8 cellular contexts compared by ENCODE assay signal in the genomic region with DNA sequence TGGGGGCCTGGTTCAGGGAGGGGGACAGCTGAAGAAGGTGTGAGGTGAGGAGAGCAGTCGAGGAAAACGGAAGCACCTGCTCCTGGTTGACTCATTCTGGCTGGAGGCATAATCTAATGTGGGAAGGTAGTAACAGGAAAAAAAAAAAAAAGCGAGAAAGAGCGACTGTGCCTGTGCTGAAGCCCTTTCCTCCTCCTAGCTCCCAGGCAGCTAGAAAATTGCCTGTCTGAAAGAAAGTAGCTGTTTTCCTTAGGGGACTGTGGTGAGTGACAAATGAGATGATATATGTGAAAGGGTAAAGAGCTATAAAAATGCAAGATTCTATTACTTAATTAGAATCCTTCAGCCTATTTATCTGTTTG. TPM values are rescaled to one million over a fixed set of nuclear protein-coding genes. Genes with fewer than 3 reads are reported as not detected.
A peak's percentile ranks its signal among the peaks of the same experiment; 100 is the strongest.
DNase-seq lines count a peak whose midpoint lies in the region; ATAC-seq and TF ChIP-seq lines count a peak whose summit lies in the region.

No MANE protein-coding gene starts in this region.

- peaks cover 3% of the 10 kb centered on the region for H3K9me3 ChIP-seq in thymus (ENCODE audit: control insufficient read depth)

- no peak for ATAC-seq in activated T-cell treated with anti-CD3 and anti-CD28 coated beads, Interleukin-2, amount 50 U/mL, for 4 hours
- ATAC-seq in activated naive CD8-positive, alpha-beta T cell treated with anti-CD3 and anti-CD28 coated beads, Interleukin-2, amount 10 ng/mL, durations not matched to agents 7 days and 5 days (ENCODE audit: low read depth), result no peak
- no peak for ATAC-seq in HG02840 (IDR thresholded peaks at IDR 0.05; ENCODE audit: low FRiP score, unreplicated experiment)

- H3K4me3 Mint-ChIP-seq in activated T-cell treated with anti-CD3 and anti-CD28 coated beads, Interleukin-2, amount 50 U/mL, for 4 hours, result peak overlapping the region; percentile 83
- H3K4me3 Mint-ChIP-seq in activated naive CD8-positive, alpha-beta T cell treated with anti-CD3 and anti-CD28 coated beads, Interleukin-2, amount 10 ng/mL, durations not matched to agents 7 days and 5 days, result peak overlapping the region; percentile 81

- no peak overlapping the region for H3K27ac ChIP-seq in thymus (ENCODE audit: low read depth)

- H3K4me1 Mint-ChIP-seq in activated T-cell treated with anti-CD3 and anti-CD28 coated beads, Interleukin-2, amount 50 U/mL, for 4 hours (ENCODE audit: low read depth), result peaks cover 26% of the 10 kb centered on the region
- H3K4me1 Mint-ChIP-seq in activated naive CD8-positive, alpha-beta T cell treated with anti-CD3 and anti-CD28 coated beads, Interleukin-2, amount 10 ng/mL, durations not matched to agents 7 days and 5 days, result peaks cover 24% of the 10 kb centered on the region

- H3K4me3 ChIP-seq in kidney epithelial cell (ENCODE audit: low read depth, low read length) (no peak overlapping the region), thymus (ENCODE audit: low read length) (peak overlapping the region; percentile 42)

- H3K27me3 Mint-ChIP-seq in activated T-cell treated with anti-CD3 and anti-CD28 coated beads, Interleukin-2, amount 50 U/mL, for 4 hours (ENCODE audit: low read depth), result peaks cover 63% of the 10 kb centered on the region
- H3K27me3 Mint-ChIP-seq in activated naive CD8-positive, alpha-beta T cell treated with anti-CD3 and anti-CD28 coated beads, Interleukin-2, amount 10 ng/mL, durations not matched to agents 7 days and 5 days, result peaks cover 37% of the 10 kb centered on the region

- H3K9me3 Mint-ChIP-seq in activated T-cell treated with anti-CD3 and anti-CD28 coated beads, Interleukin-2, amount 50 U/mL, for 4 hours, result no peaks in the 10 kb centered on the region
- H3K9me3 Mint-ChIP-seq in activated naive CD8-positive, alpha-beta T cell treated with anti-CD3 and anti-CD28 coated beads, Interleukin-2, amount 10 ng/mL, durations not matched to agents 7 days and 5 days, result peaks cover 1% of the 10 kb centered on the region

- H3K27me3 ChIP-seq in kidney epithelial cell (ENCODE audit: control insufficient read depth, insufficient read depth, low read length), result no peaks in the 10 kb centered on the region
- no peaks in the 10 kb centered on the region for H3K27me3 ChIP-seq in thymus (ENCODE audit: control insufficient read depth, insufficient read depth)

- peak overlapping the region; percentile 2 for H3K27ac Mint-ChIP-seq in activated naive CD8-positive, alpha-beta T cell treated with anti-CD3 and anti-CD28 coated beads, Interleukin-2, amount 10 ng/mL, durations not matched to agents 7 days and 5 days

- 4% methylated on average over 4 of the region's 4 CpGs for WGBS in thymus

- no peak for DNase-seq in activated T-cell treated with anti-CD3 and anti-CD28 coated beads, Interleukin-2, amount 50 U/mL, for 4 hours
- DNase-seq in activated T-cell treated with anti-CD3 and anti-CD28 coated beads for 4 hours (no peak), kidney epithelial cell (ENCODE audit: low read depth) (peak; percentile 42), GM20000 (ENCODE audit: low spot score) (no peak), C1 segment of cervical spinal cord (lab: John Stamatoyannopoulos, UW) (no peak)
- DNase-seq in activated naive CD8-positive, alpha-beta T cell treated with anti-CD3 and anti-CD28 coated beads, Interleukin-2, amount 10 ng/mL, durations not matched to agents 7 days and 5 days, result no peak

- peaks cover 6% of the 10 kb centered on the region for H3K4me1 ChIP-seq in thymus (ENCODE audit: control insufficient read depth, insufficient read depth, low read length)

- H3K36me3 Mint-ChIP-seq in activated T-cell treated with anti-CD3 and anti-CD28 coated beads, Interleukin-2, amount 50 U/mL, for 4 hours (ENCODE audit: insufficient read depth), result no peaks in the 10 kb centered on the region
- peaks cover 1% of the 10 kb centered on the region for H3K36me3 Mint-ChIP-seq in activated naive CD8-positive, alpha-beta T cell treated with anti-CD3 and anti-CD28 coated beads, Interleukin-2, amount 10 ng/mL, durations not matched to agents 7 days and 5 days

- POLR2A ChIA-PET in activated naive CD8-positive, alpha-beta T cell treated with anti-CD3 and anti-CD28 coated beads, Interleukin-2, amount 10 ng/mL, durations not matched to agents 7 days and 5 days (lab: Charles Lee), result interaction anchor here (0.7 to 1.2 kb wide), 4 partner anchors 48 to 110 kb away, joined by 3 to 4 read pairs (median 3); no protein-coding TSS in a partner anchor

- TF ChIP-seq CTCF in kidney epithelial cell (IDR thresholded peaks at IDR 0.05; ENCODE audit: insufficient read depth, low read length, poor library complexity, severe bottlenecking) (no peak), GM20000 (IDR thresholded peaks at IDR 0.05; ENCODE audit: extremely low read depth, missing control alignments) (no peak)

- H3K36me3 ChIP-seq in kidney epithelial cell (ENCODE audit: control insufficient read depth, insufficient read depth, low read length) (no peaks in the 10 kb centered on the region), thymus (ENCODE audit: control insufficient read depth, insufficient read depth) (no peaks in the 10 kb centered on the region)

RNA-seq across cellular contexts. Expression of a gene that starts 4.9 kb away (rescaled TPM):
- total RNA-seq in activated T-cell treated with anti-CD3 and anti-CD28 coated beads, Interleukin-2, amount 50 U/mL, for 4 hours, result 1 to 10 TPM; 3.5 to 5.9 (median 5.2) TPM
- 10 to 100 TPM in 1 of 2 experiments, 1 to 10 TPM in 1; 8.7 to 11.6 TPM for total RNA-seq in activated naive CD8-positive, alpha-beta T cell treated with anti-CD3 and anti-CD28 coated beads, Interleukin-2, amount 10 ng/mL, durations not matched to agents 7 days and 5 days
- total RNA-seq in kidney epithelial cell, result 14.2 and 15.2 TPM in 2 replicates
- 15.8 TPM for polyA plus RNA-seq in thymus

RNA-seq across cellular contexts. Expression of a gene that starts 46.1 kb away (rescaled TPM):
- total RNA-seq in activated T-cell treated with anti-CD3 and anti-CD28 coated beads, Interleukin-2, amount 50 U/mL, for 4 hours, result 10 to 100 TPM in 2 of 3 donors, 1 to 10 TPM in 1; 9.5 to 13.9 (median 13.2) TPM
- total RNA-seq in activated naive CD8-positive, alpha-beta T cell treated with anti-CD3 and anti-CD28 coated beads, Interleukin-2, amount 10 ng/mL, durations not matched to agents 7 days and 5 days, result 10 to 100 TPM; 27.1 to 28.7 TPM
- 12.9 and 27.8 TPM in 2 replicates for total RNA-seq in kidney epithelial cell
- polyA plus RNA-seq in thymus, result 11.2 TPM
